Comparison of ENCODE assay signal across 10 cellular contexts in genomic region chr1:43205671-43206070, GRCh38. TPM values are rescaled to one million over a fixed set of nuclear protein-coding genes. Genes with fewer than 3 reads are reported as not detected.
DNase-seq lines count a peak whose midpoint lies in the region; ATAC-seq and TF ChIP-seq lines count a peak whose summit lies in the region.
"Had no signal": no experiment of that assay in that cellular context is flagged by ENCODE, and none has a peak within 500 bp of the region (broad histone marks: within the 10 kb centered on the region; RNA-seq: fewer than 3 reads in every experiment).

No MANE protein-coding gene starts in this region.

- H2AK5ac ChIP-seq in neuronal stem cell (ENCODE audit: low read depth, low read length) = no peak overlapping the region

- H4K8ac ChIP-seq in neuronal stem cell (ENCODE audit: low read depth, low read length) = no peak overlapping the region

- H2BK15ac ChIP-seq in neuronal stem cell (ENCODE audit: low read length) = no peak overlapping the region

- no peaks in the 10 kb centered on the region for H4K20me1 ChIP-seq in fibroblast of lung (ENCODE audit: control insufficient read depth, extremely low read depth, insufficient read depth, low read length)

- H3K4me1 ChIP-seq in fibroblast of lung (ENCODE audit: control insufficient read depth, extremely low read depth, insufficient read depth, low read length) (peaks cover 24% of the 10 kb centered on the region), neuronal stem cell (ENCODE audit: control insufficient read depth in 2 of 2, insufficient read depth in 1 of 2, low read depth in 1 of 2, low read length in 2 of 2) (peaks cover 8 to 9% of the 10 kb centered on the region in 2 donors)

- no peak overlapping the region for H3K14ac ChIP-seq in neuronal stem cell (ENCODE audit: low read length)

- no peak overlapping the region for H3K4ac ChIP-seq in neuronal stem cell (ENCODE audit: low read length)

- H3K23ac ChIP-seq in neuronal stem cell (ENCODE audit: low read depth, low read length, poor library complexity) = no peak overlapping the region

- H2AFZ ChIP-seq in fibroblast of lung (ENCODE audit: low read length) (peak overlapping the region; percentile 40), neuronal stem cell (ENCODE audit: low read length) (no peak overlapping the region)

- no peak overlapping the region for H3K4me3 ChIP-seq in fibroblast of lung (replicated peaks in 1 of 4; ENCODE audit: control extremely low read depth in 1 of 4, insufficient read depth in 1 of 4, low read depth in 3 of 4, low read length in 4 of 4)
- no peak overlapping the region for H3K4me3 ChIP-seq in neuronal stem cell (ENCODE audit: low read length in 2 of 2)

- WGBS in neuronal stem cell (ENCODE audit: extremely low coverage in 2 of 2, insufficient read length in 2 of 2, insufficient replicate concordance in 1 of 2), 2 donors = no CpG with 5 or more reads among the region's 4 CpGs

- H3K27ac ChIP-seq in fibroblast of lung (ENCODE audit: insufficient read depth, low read length) (peak overlapping the region; percentile 89), neuronal stem cell (replicated peaks; ENCODE audit: low read length) (no peak overlapping the region)

- no peak for TF ChIP-seq CTCF in fibroblast of lung (conservative IDR thresholded peaks at IDR 0.05 in 1 of 2, IDR thresholded peaks at IDR 0.05 in 1 of 2; ENCODE audit: low read depth in 1 of 2, low read length in 2 of 2)

- H3K36me3 ChIP-seq in fibroblast of lung (ENCODE audit: control insufficient read depth, insufficient read depth, low read length) (no peaks in the 10 kb centered on the region), neuronal stem cell (replicated peaks in 1 of 2; ENCODE audit: control insufficient read depth in 2 of 2, insufficient read depth in 2 of 2, low read length in 2 of 2) (no peaks in the 10 kb centered on the region)

- H4K91ac ChIP-seq in neuronal stem cell (ENCODE audit: low read depth, low read length, poor library complexity) = no peak overlapping the region

- no peak overlapping the region for H3K18ac ChIP-seq in neuronal stem cell (ENCODE audit: low read length)

- no peak overlapping the region for H2BK120ac ChIP-seq in neuronal stem cell (ENCODE audit: low read depth, low read length)

- no peak overlapping the region for H3K4me2 ChIP-seq in fibroblast of lung (ENCODE audit: extremely low read depth, insufficient read depth, low read length)
- H3K4me2 ChIP-seq in neuronal stem cell (ENCODE audit: insufficient read depth, low read length, poor library complexity, severe bottlenecking) = no peak overlapping the region

- DNase-seq in Daoy (ENCODE audit: low read depth) (peak; percentile 64), RPMI7951 (ENCODE audit: low read depth) (peak; percentile 76), fibroblast of lung (ENCODE audit: low read depth in 2 of 2) (peak; percentile 17 to 54), renal cortical epithelial cell (ENCODE audit: low read depth) (peak; percentile 2), T-helper 2 cell (no peak), NCI-H2196 (lab: John Stamatoyannopoulos, UW; ENCODE audit: unreplicated experiment) (no peak), neuronal stem cell (ENCODE audit: low spot score) (no peak)
- DNase-seq: anterior cingulate cortex; stimulated activated CD4-positive, alpha-beta T cell treated with anti-CD3 and anti-CD28 coated beads, Interleukin-15, amount 100 ng/mL, for 24 hours had no signal

- H3K9me3 ChIP-seq in fibroblast of lung (ENCODE audit: control insufficient read depth, insufficient read depth, low read depth, low read length) (no peaks in the 10 kb centered on the region), neuronal stem cell (replicated peaks in 1 of 2; ENCODE audit: control insufficient read depth in 2 of 2, insufficient read depth in 1 of 2, low read depth in 1 of 2, low read length in 2 of 2) (no peaks in the 10 kb centered on the region)

- H3K79me2 ChIP-seq in fibroblast of lung (ENCODE audit: control insufficient read depth, insufficient read depth, low read length) = no peaks in the 10 kb centered on the region

- H3K27me3 ChIP-seq in fibroblast of lung (ENCODE audit: control insufficient read depth, insufficient read depth, low read length) (no peaks in the 10 kb centered on the region), neuronal stem cell (ENCODE audit: control insufficient read depth in 3 of 3, insufficient read depth in 3 of 3, low read depth in 1 of 3, low read length in 3 of 3) (no peaks in the 10 kb centered on the region)

- no peak overlapping the region for H3K9ac ChIP-seq in fibroblast of lung (ENCODE audit: insufficient read depth, low read length)
- H3K9ac ChIP-seq in neuronal stem cell (ENCODE audit: low read depth, low read length, poor library complexity) = no peak overlapping the region

- H2BK12ac ChIP-seq in neuronal stem cell (ENCODE audit: low read length) = no peak overlapping the region

- no peaks in the 10 kb centered on the region for H3K79me1 ChIP-seq in neuronal stem cell (ENCODE audit: low read depth, low read length)

- no peak for ATAC-seq in HG02870 (IDR thresholded peaks at IDR 0.05; ENCODE audit: unreplicated experiment)

- no peak overlapping the region for H2BK5ac ChIP-seq in neuronal stem cell (ENCODE audit: low read length)

RNA-seq across cellular contexts. Expression of gene CFAP57, which starts 33.5 kb away (rescaled TPM):
- total RNA-seq in Daoy (2014; rRNA removed; shearing (Covaris generic)) = 0.51 TPM in 1 of 2 replicates, not detected in the other
- total RNA-seq in RPMI7951 (2014; rRNA removed; shearing (Covaris generic)) = 0.10 and 0.48 TPM in 2 replicates
- total RNA-seq in fibroblast of lung (under 0.01 and 0.17 TPM in 2 replicates), renal cortical epithelial cell (3.9 TPM in 1 of 2 replicates, not detected in the other)
- 0.09 and 0.22 TPM in 2 replicates for polyA plus RNA-seq in fibroblast of lung
- 0.09 and 0.15 TPM in 2 replicates for polyA plus RNA-seq in fibroblast of lung (2012)
- not detected in 2 replicates for polyA minus RNA-seq in fibroblast of lung (ENCODE audit: low replicate concordance)
- 0.66 TPM for polyA plus RNA-seq in neuronal stem cell (2013, experiment 1 of 2)
- polyA plus RNA-seq in neuronal stem cell (2013, experiment 2 of 2) = 0.47 TPM

RNA-seq across cellular contexts. Expression of gene EBNA1BP2, which starts 33.6 kb away (rescaled TPM):
- total RNA-seq in Daoy (2014; rRNA removed; shearing (Covaris generic)) = 464 and 610 TPM in 2 replicates
- 175 and 197 TPM in 2 replicates for total RNA-seq in RPMI7951 (2014; rRNA removed; shearing (Covaris generic))
- 39.1 and 44.4 TPM in 2 replicates for total RNA-seq in fibroblast of lung
- 52.4 and 81.5 TPM in 2 replicates for polyA plus RNA-seq in fibroblast of lung
- 69.1 and 104 TPM in 2 replicates for polyA plus RNA-seq in fibroblast of lung (2012)
- 22.7 and 35.2 TPM in 2 replicates for polyA minus RNA-seq in fibroblast of lung (ENCODE audit: low replicate concordance)
- 70.9 and 91.5 TPM in 2 replicates for total RNA-seq in renal cortical epithelial cell
- polyA plus RNA-seq in neuronal stem cell (2013, experiment 1 of 2) = 50.5 TPM
- polyA plus RNA-seq in neuronal stem cell (2013, experiment 2 of 2) = 50.6 TPM

Comparison
In these comparisons a context has a peak if more than half of its experiments do, and no peak if none do; other contexts are left out.
1. DNase-seq: peak in Daoy (single experiment), RPMI7951 (single experiment), fibroblast of lung (2 of 2) and renal cortical epithelial cell (single experiment); none in T-helper 2 cell (0 of 5), NCI-H2196 (single experiment) and neuronal stem cell (single experiment).